1 cellular context compared by ENCODE assay signal in the genomic region with DNA sequence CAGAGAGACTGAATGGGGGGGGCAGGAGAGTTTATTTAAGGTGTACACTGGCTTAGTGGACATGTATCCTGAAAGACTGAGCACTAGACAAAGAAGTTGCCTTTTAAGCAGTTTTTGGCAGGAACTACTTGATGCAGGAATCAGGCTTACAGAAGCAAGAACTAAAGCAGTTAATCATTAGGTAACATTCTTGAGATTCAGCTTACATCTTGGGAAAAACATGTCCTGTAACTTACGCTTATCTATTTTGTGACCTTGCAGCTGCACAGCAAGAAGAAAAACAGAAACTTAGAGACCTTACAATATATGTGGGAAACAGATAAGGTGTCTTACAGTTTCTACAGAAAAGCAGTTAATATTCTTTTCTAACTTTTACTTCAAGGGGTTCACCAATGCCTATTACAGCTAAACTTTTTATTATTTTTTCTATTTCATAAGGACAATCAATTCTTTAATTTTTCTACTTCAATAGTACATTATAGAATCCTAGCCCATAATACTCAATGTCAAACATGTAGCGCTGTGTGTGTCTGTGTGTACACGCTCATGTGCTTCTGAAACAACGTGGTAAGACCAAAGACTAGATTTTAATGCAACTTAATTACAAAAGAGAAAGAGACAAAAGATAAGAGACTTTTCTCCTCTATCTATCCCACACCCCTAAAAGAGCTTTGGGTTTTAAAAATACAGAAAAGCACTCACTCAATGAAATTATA.
TF ChIP-seq lines count a peak whose summit lies in the region.

No MANE protein-coding gene starts in this region.

TF ChIP-seq in HepG2, 621 proteins besides CTCF, POLR2A, EP300 and RAD21 (continued from another document):
- TF ChIP-seq SAFB2 (CRISPR knock-in tag; IDR thresholded peaks at IDR 0.05; ENCODE audit: borderline replicate concordance, low read depth) (no peak), MBNL3 (CRISPR knock-in tag; conservative IDR thresholded peaks at IDR 0.05) (no peak), KAT7 (CRISPR knock-in tag; IDR thresholded peaks at IDR 0.05; ENCODE audit: borderline replicate concordance) (no peak), MEIS1 (CRISPR knock-in tag; IDR thresholded peaks at IDR 0.05; ENCODE audit: borderline replicate concordance) (no peak), ZMAT3 (CRISPR knock-in tag; conservative IDR thresholded peaks at IDR 0.05) (no peak), ZFP36L1 (CRISPR knock-in tag; IDR thresholded peaks at IDR 0.05) (no peak), PPARG (CRISPR knock-in tag; conservative IDR thresholded peaks at IDR 0.05) (no peak), ZNF34 (CRISPR knock-in tag; IDR thresholded peaks at IDR 0.05; ENCODE audit: borderline replicate concordance) (no peak), ZNF672 (CRISPR knock-in tag; IDR thresholded peaks at IDR 0.05) (no peak), RBM22 (optimal IDR thresholded peaks at IDR 0.05; ENCODE audit: low read length) (no peak), MEIS2 (CRISPR knock-in tag; IDR thresholded peaks at IDR 0.05) (no peak), ZNF256 (CRISPR knock-in tag; conservative IDR thresholded peaks at IDR 0.05) (no peak)
- TF ChIP-seq, protein P1, sequence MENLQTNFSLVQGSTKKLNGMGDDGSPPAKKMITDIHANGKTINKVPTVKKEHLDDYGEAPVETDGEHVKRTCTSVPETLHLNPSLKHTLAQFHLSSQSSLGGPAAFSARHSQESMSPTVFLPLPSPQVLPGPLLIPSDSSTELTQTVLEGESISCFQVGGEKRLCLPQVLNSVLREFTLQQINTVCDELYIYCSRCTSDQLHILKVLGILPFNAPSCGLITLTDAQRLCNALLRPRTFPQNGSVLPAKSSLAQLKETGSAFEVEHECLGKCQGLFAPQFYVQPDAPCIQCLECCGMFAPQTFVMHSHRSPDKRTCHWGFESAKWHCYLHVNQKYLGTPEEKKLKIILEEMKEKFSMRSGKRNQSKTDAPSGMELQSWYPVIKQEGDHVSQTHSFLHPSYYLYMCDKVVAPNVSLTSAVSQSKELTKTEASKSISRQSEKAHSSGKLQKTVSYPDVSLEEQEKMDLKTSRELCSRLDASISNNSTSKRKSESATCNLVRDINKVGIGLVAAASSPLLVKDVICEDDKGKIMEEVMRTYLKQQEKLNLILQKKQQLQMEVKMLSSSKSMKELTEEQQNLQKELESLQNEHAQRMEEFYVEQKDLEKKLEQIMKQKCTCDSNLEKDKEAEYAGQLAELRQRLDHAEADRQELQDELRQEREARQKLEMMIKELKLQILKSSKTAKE (CRISPR knock-in tag; IDR thresholded peaks at IDR 0.05; ENCODE audit: borderline replicate concordance), result no peak
- TF ChIP-seq, protein P2, sequence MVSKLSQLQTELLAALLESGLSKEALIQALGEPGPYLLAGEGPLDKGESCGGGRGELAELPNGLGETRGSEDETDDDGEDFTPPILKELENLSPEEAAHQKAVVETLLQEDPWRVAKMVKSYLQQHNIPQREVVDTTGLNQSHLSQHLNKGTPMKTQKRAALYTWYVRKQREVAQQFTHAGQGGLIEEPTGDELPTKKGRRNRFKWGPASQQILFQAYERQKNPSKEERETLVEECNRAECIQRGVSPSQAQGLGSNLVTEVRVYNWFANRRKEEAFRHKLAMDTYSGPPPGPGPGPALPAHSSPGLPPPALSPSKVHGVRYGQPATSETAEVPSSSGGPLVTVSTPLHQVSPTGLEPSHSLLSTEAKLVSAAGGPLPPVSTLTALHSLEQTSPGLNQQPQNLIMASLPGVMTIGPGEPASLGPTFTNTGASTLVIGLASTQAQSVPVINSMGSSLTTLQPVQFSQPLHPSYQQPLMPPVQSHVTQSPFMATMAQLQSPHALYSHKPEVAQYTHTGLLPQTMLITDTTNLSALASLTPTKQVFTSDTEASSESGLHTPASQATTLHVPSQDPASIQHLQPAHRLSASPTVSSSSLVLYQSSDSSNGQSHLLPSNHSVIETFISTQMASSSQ (IDR thresholded peaks at IDR 0.05; ENCODE audit: low read depth), result no peak
- TF ChIP-seq, protein P2 (CRISPR knock-in tag; IDR thresholded peaks at IDR 0.05; ENCODE audit: borderline replicate concordance), result no peak
